Comparison of ENCODE assay signal across 34 cellular contexts in the genomic region with DNA sequence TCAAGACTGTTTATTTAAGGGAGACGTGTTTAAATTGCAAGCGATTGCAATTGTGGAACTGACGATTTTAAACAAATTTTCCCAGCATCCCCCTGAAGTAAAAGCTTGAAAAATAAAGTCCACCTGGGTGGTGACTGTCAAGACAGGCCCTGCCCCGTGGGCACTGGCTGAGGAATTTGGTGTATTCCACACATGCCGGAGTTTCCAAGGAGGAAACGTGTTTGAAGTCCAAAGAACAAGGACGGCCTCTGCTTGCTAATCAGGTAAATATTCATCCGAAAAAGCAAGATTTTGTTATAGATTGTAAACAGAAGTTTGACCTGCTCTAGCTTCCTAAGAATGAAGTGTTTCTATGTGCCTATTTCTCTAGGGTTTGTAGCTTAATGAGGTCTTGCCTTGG.
"Had no signal": no experiment of that assay in that cellular context is flagged by ENCODE, and none has a peak within 500 bp of the region (broad histone marks: within the 10 kb centered on the region; RNA-seq: fewer than 3 reads in every experiment).

No MANE protein-coding gene starts in this region.

- H3K4me1 ChIP-seq: adrenal gland, ascending aorta, body of pancreas, breast epithelium had no signal

- H3K9me3 ChIP-seq: adrenal gland, ascending aorta, body of pancreas, breast epithelium had no signal

- H3K4me3 ChIP-seq: adrenal gland, ascending aorta, body of pancreas, breast epithelium, cardiac muscle cell had no signal

- H3K27me3 ChIP-seq: adrenal gland, ascending aorta, body of pancreas, brain microvascular endothelial cell, breast epithelium, cardiac muscle cell had no signal

- H3K27ac ChIP-seq: adrenal gland, ascending aorta, body of pancreas, brain microvascular endothelial cell, breast epithelium, cardiac muscle cell had no signal

- DNase-seq: activated effector memory CD4-positive, alpha-beta T cell treated with anti-CD3 and anti-CD28 coated beads, Interleukin-2, amount 50 U/mL, for 16 hours; activated effector memory CD4-positive, alpha-beta T cell treated with Interleukin-2 at 50 U/mL for 16 hours; activated gamma-delta T cell; activated gamma-delta T cell treated with Interleukin-2 at 50 U/mL for 16 hours; activated naive CD4-positive, alpha-beta T cell; activated naive CD4-positive, alpha-beta T cell treated with anti-CD3 and anti-CD28 coated beads for 36 hours; activated naive CD4-positive, alpha-beta T cell treated with anti-CD3 and anti-CD28 coated beads, Interleukin-2, amount 10 ng/mL, durations not matched to agents 7 days and 5 days; activated naive CD4-positive, alpha-beta T cell treated with anti-CD3 and anti-CD28 coated beads, Interleukin-2, amount 50 U/mL, for 16 hours; activated naive CD4-positive, alpha-beta T cell treated with Interleukin-2 at 50 U/mL for 16 hours; activated naive CD8-positive, alpha-beta T cell treated with anti-CD3 and anti-CD28 coated beads for 36 hours; activated naive CD8-positive, alpha-beta T cell treated with anti-CD3 and anti-CD28 coated beads, Interleukin-2, amount 10 ng/mL, durations not matched to agents 7 days and 5 days; activated naive CD8-positive, alpha-beta T cell treated with anti-CD3 and anti-CD28 coated beads, Interleukin-2, amount 50 U/mL, for 24 hours; activated T-cell treated with anti-CD3 and anti-CD28 coated beads, Interleukin-2, amount 50 U/mL, for 1 hour; activated T-cell treated with anti-CD3 and anti-CD28 coated beads, Interleukin-2, amount 50 U/mL, for 24 hours; activated T-cell treated with anti-CD3 and anti-CD28 coated beads, Interleukin-2, amount 50 U/mL, for 4 hours; activated T-cell treated with anti-CD3 and anti-CD28 coated beads, Interleukin-2, amount 50 U/mL, for 48 hours; activated T-cell treated with anti-CD3 and anti-CD28 coated beads, Interleukin-2, amount 50 U/mL, for 72 hours; adrenal gland; amniotic stem cell; amygdala; anterior cingulate cortex; aorta; body of pancreas; brain microvascular endothelial cell; caudate nucleus; central memory CD4-positive, alpha-beta T cell; cerebellar nuclear complex had no signal

- H3K36me3 ChIP-seq: adrenal gland, ascending aorta, brain microvascular endothelial cell, breast epithelium, cardiac muscle cell had no signal

- FAIRE-seq: astrocyte, bronchial epithelial cell had no signal

- ATAC-seq: activated naive CD4-positive, alpha-beta T cell treated with anti-CD3 and anti-CD28 coated beads, Interleukin-2, amount 50 U/mL, for 72 hours; activated naive CD8-positive, alpha-beta T cell treated with anti-CD3 and anti-CD28 coated beads, Interleukin-2, amount 50 U/mL, for 24 hours; activated T-cell treated with anti-CD3 and anti-CD28 coated beads, Interleukin-2, amount 50 U/mL, for 4 hours; activated T-cell treated with anti-CD3 and anti-CD28 coated beads, Interleukin-2, amount 50 U/mL, for 72 hours; activated T-helper 17 cell treated with anti-CD3 and anti-CD28 coated beads, Interleukin-2, amount 50 U/mL, for 72 hours; body of pancreas had no signal
